Comparison of ENCODE assay signal across 9 cellular contexts in the genomic region with DNA sequence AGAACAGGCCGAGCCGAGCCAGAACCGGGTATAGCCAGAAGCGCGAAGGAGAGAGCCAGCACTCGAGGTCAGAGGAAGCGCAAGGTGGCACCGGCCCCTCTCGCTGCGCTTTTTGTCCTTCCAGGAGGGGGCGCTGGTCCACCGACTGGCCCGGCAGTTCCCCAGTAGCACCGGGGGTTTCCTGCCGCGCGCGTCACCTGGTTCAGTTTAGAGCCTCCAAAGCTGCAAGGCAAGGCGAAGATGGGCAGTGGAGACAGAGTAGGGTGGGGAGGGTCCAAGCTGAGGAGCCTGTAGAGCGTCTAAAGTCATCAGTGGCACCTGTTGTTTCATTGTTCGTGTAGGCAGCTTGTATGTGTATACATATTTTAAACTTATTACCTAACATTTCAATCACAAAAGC. TPM values are rescaled to one million over a fixed set of nuclear protein-coding genes. Genes with fewer than 3 reads are reported as not detected.
DNase-seq lines count a peak whose midpoint lies in the region; ATAC-seq, FAIRE-seq and TF ChIP-seq lines count a peak whose summit lies in the region.
"Had no signal": no experiment of that assay in that cellular context is flagged by ENCODE, and none has a peak within 500 bp of the region (broad histone marks: within the 10 kb centered on the region; RNA-seq: fewer than 3 reads in every experiment).

No MANE protein-coding gene starts in this region.

- H3K4me1 ChIP-seq in MM.1S (ENCODE audit: low read length) (no peaks in the 10 kb centered on the region), pancreas (no peaks in the 10 kb centered on the region)

- no peak overlapping the region for H3K27ac ChIP-seq in MM.1S (ENCODE audit: low read length)
- H3K27ac ChIP-seq in pancreas = no peak overlapping the region

- H3K27me3 ChIP-seq in MM.1S (replicated peaks; ENCODE audit: insufficient read depth, low read length) = no peaks in the 10 kb centered on the region
- no peaks in the 10 kb centered on the region for H3K27me3 ChIP-seq in bronchial epithelial cell (ENCODE audit: control insufficient read depth, insufficient read depth, low read length)
- no peaks in the 10 kb centered on the region for H3K27me3 ChIP-seq in pancreas

- H3K9me3 ChIP-seq in MM.1S (replicated peaks; ENCODE audit: insufficient read depth, low read length) (no peaks in the 10 kb centered on the region), pancreas (no peaks in the 10 kb centered on the region)

- ATAC-seq in pancreas (peak; percentile 38 to 67 (median 62)), HG03565 (IDR thresholded peaks at IDR 0.05; ENCODE audit: unreplicated experiment) (no peak), GM21786 (IDR thresholded peaks at IDR 0.05; ENCODE audit: unreplicated experiment) (no peak)

- peak; percentile 71 for TF ChIP-seq CTCF in GM10266 (IDR thresholded peaks at IDR 0.05; ENCODE audit: control insufficient read depth, insufficient read depth, low read depth, missing control alignments)
- TF ChIP-seq CTCF in MM.1S (IDR thresholded peaks at IDR 0.05; ENCODE audit: low read length) = peak; percentile 45
- TF ChIP-seq CTCF in bronchial epithelial cell (IDR thresholded peaks at IDR 0.05; ENCODE audit: insufficient read depth, low read length, severe bottlenecking) = peak; percentile 44
- TF ChIP-seq CTCF in pancreas (IDR thresholded peaks at IDR 0.05) = peak in 3 of 4 donors; percentile 20 to 37 (median 26)

- no peak overlapping the region for H2AFZ ChIP-seq in MM.1S (ENCODE audit: low read length)

- DNase-seq in GM10266 (ENCODE audit: extremely low spot score) = peak; percentile 77
- peak; percentile 21 for DNase-seq in MM.1S
- no peak for DNase-seq in bronchial epithelial cell (ENCODE audit: low read depth)
- DNase-seq in pancreas = peak in 5 of 6 donors; percentile 34 to 84 (median 41)
- DNase-seq in G401 (ENCODE audit: low spot score) = no peak
- DNase-seq in hypothalamus (lab: John Stamatoyannopoulos, UW) = no peak
- DNase-seq: NK-92 treated with Interleukin-12 subunit alpha and Interleukin-12 subunit beta, amount 100 ng/mL, for 24 hours had no signal

- no peak overlapping the region for H3K9ac ChIP-seq in MM.1S (ENCODE audit: low read length)

- in situ Hi-C loops in G401 (cut with HindIII; ENCODE audit: low sequenced_read_pairs) = no loop called here

- H3K4me3 ChIP-seq in MM.1S (ENCODE audit: low read length) (no peak overlapping the region), bronchial epithelial cell (ENCODE audit: low read depth, low read length) (no peak overlapping the region), pancreas (no peak overlapping the region)

- no peaks in the 10 kb centered on the region for H3K9me2 ChIP-seq in MM.1S (replicated peaks; ENCODE audit: insufficient read depth, low read length)

- H4K20me1 ChIP-seq in MM.1S (ENCODE audit: insufficient read depth, low read length) = no peaks in the 10 kb centered on the region

- H3F3A ChIP-seq in MM.1S (ENCODE audit: insufficient read depth, low read length) = peaks cover 3% of the 10 kb centered on the region; the same call in 1 of the 2 replicates

- no peaks in the 10 kb centered on the region for H3K79me2 ChIP-seq in MM.1S (ENCODE audit: low read length)

- intact Hi-C loops in pancreas (cut with DNase I) = loop anchor here in 2 of 3 donors (5.0 to 10.0 kb wide), 2 partner anchors 60 to 348 kb away; no protein-coding TSS in a partner anchor

- FAIRE-seq in bronchial epithelial cell (lab: Jason Lieb, UNC) (no peak), pancreas (lab: Jason Lieb, UNC) (no peak)

- H3K36me3 ChIP-seq in MM.1S (replicated peaks; ENCODE audit: insufficient read depth, low read length) (no peaks in the 10 kb centered on the region), bronchial epithelial cell (ENCODE audit: control insufficient read depth, insufficient read depth, low read length) (no peaks in the 10 kb centered on the region), pancreas (no peaks in the 10 kb centered on the region)

- WGBS in pancreas, 2 donors = 31 to 48% methylated on average over 21 of the region's 21 CpGs

- no peak overlapping the region for H3K4me2 ChIP-seq in MM.1S (ENCODE audit: low read depth, low read length)

RNA-seq across cellular contexts. Expression of a gene that starts 7.6 kb away (rescaled TPM):
- total RNA-seq in bronchial epithelial cell = 0.26 TPM in 1 of 2 replicates, not detected in the other
- under 1 TPM in 5 of 6 donors, not detected in 1; 0.19 to 0.67 (median 0.34) TPM for total RNA-seq in pancreas
- polyA plus RNA-seq in pancreas = under 1 TPM; 0.59 to 0.80 TPM
- not detected in 2 replicates for total RNA-seq in G401 (2014; rRNA removed; shearing (Covaris generic))

Comparison
In these comparisons a context has a peak if more than half of its experiments do, and no peak if none do; other contexts are left out.
1. DNase-seq: peak in GM10266 (single experiment), MM.1S (single experiment) and pancreas (5 of 6); none in bronchial epithelial cell (single experiment), G401 (single experiment) and hypothalamus (0 of 51).
2. ATAC-seq: peak in pancreas (4 of 4); none in HG03565 (single experiment) and GM21786 (single experiment).
3. Peak in every context shown above with its lines, with median percentiles within 50 percentile points of each other: CTCF ChIP-seq.